ENCODE assay signal across 9 cellular contexts in the genomic region with DNA sequence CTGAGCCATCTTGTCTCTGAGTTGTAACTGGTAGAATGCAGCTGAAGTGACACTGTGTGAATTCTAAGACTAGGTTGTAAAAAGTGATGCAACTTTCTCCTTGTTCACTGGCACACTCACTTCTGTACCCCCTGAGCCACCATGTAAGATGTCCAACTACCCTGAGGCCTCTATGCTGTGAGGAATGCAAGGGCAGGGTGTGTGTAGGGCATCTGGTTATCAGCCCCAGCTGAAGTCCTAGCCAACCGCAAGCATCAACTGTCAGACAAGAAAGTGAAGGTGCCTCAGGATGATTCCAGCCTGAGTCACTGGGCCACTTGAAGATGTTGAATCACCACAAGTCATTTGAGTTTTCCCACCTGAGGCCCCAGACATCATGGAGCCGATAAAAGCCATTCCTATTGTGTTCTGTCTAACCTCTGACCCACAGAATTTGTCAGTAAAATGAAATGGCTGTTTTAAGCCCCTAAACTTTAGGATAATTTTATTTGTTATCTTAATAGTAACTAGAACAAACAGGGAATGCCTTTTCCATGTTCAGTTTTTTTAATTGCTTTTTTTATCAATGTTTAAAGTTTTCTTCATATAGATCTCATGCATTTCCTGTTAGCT. TPM values are rescaled to one million over a fixed set of nuclear protein-coding genes. Genes with fewer than 3 reads are reported as not detected.
DNase-seq lines count a peak whose midpoint lies in the region; ATAC-seq, FAIRE-seq and TF ChIP-seq lines count a peak whose summit lies in the region.
"Had no signal": no experiment of that assay in that cellular context is flagged by ENCODE, and none has a peak within 500 bp of the region (broad histone marks: within the 10 kb centered on the region; RNA-seq: fewer than 3 reads in every experiment).

No MANE protein-coding gene starts in this region.

- H3K4me3 ChIP-seq in fibroblast of mammary gland (ENCODE audit: control insufficient read depth, low read depth, low read length) (no peak overlapping the region), esophagus squamous epithelium (no peak overlapping the region)

- no peak overlapping the region for H3K27ac Mint-ChIP-seq in stimulated activated effector memory CD8-positive, alpha-beta T cell treated with anti-CD3 and anti-CD28 coated beads, Interleukin-12 subunit alpha, Interleukin-12 subunit beta, amount 100 ng/mL, for 72 hours

- intact Hi-C loops in esophagus squamous epithelium (cut with DNase I), result no loop called here

- no peaks in the 10 kb centered on the region for H3K9me3 Mint-ChIP-seq in stimulated activated effector memory CD8-positive, alpha-beta T cell treated with anti-CD3 and anti-CD28 coated beads, Interleukin-12 subunit alpha, Interleukin-12 subunit beta, amount 100 ng/mL, for 72 hours

- peak; percentile 87 for FAIRE-seq in RCC 7860 (lab: Jason Lieb, UNC)

- DNase-seq in activated effector memory CD4-positive, alpha-beta T cell treated with anti-CD3 and anti-CD28 coated beads, Interleukin-2, amount 50 U/mL, for 16 hours, result peak; percentile 67
- no peak for DNase-seq in activated effector memory CD4-positive, alpha-beta T cell treated with Interleukin-2 at 50 U/mL for 16 hours
- DNase-seq in RCC 7860 (ENCODE audit: low spot score) (peak; percentile 93), fibroblast of mammary gland (ENCODE audit: low read depth) (peak; percentile 72), esophagus squamous epithelium (lab: John Stamatoyannopoulos, UW) (no peak)
- DNase-seq in stimulated activated effector memory CD8-positive, alpha-beta T cell treated with anti-CD3 and anti-CD28 coated beads, Interleukin-12 subunit alpha, Interleukin-12 subunit beta, amount 100 ng/mL, for 72 hours (ENCODE audit: low spot score in 2 of 2), result peak in 1 of 2 donors; percentile 57

- H3K27ac ChIP-seq in esophagus squamous epithelium, result no peak overlapping the region

- H3K4me3 Mint-ChIP-seq in stimulated activated effector memory CD8-positive, alpha-beta T cell treated with anti-CD3 and anti-CD28 coated beads, Interleukin-12 subunit alpha, Interleukin-12 subunit beta, amount 100 ng/mL, for 72 hours, result no peak overlapping the region

- H3K36me3 Mint-ChIP-seq in stimulated activated effector memory CD8-positive, alpha-beta T cell treated with anti-CD3 and anti-CD28 coated beads, Interleukin-12 subunit alpha, Interleukin-12 subunit beta, amount 100 ng/mL, for 72 hours, result no peaks in the 10 kb centered on the region

- 40 to 43% methylated on average over 2 of the region's 2 CpGs for WGBS in esophagus squamous epithelium, 2 donors

- TF ChIP-seq POLR2A in esophagus squamous epithelium (IDR thresholded peaks at IDR 0.05), result no peak

- H3K27me3 ChIP-seq in esophagus squamous epithelium, result no peaks in the 10 kb centered on the region

- TF ChIP-seq CTCF in fibroblast of mammary gland (conservative IDR thresholded peaks at IDR 0.05; ENCODE audit: control insufficient read depth, insufficient read depth, low read depth, low read length), result no peak
- TF ChIP-seq CTCF in esophagus squamous epithelium (IDR thresholded peaks at IDR 0.05), result no peak

- peaks cover 0 to 13% (median 0%) of the 10 kb centered on the region in 3 donors for H3K4me1 ChIP-seq in esophagus squamous epithelium

- H3K4me1 Mint-ChIP-seq in stimulated activated effector memory CD8-positive, alpha-beta T cell treated with anti-CD3 and anti-CD28 coated beads, Interleukin-12 subunit alpha, Interleukin-12 subunit beta, amount 100 ng/mL, for 72 hours, result peaks cover 19% of the 10 kb centered on the region

- no peaks in the 10 kb centered on the region for H3K9me3 ChIP-seq in esophagus squamous epithelium

- no peaks in the 10 kb centered on the region for H3K36me3 ChIP-seq in esophagus squamous epithelium

- peak; percentile 91 for ATAC-seq in stimulated activated effector memory CD8-positive, alpha-beta T cell treated with anti-CD3 and anti-CD28 coated beads, Interleukin-12 subunit alpha, Interleukin-12 subunit beta, amount 100 ng/mL, for 72 hours
- ATAC-seq in GM21367 (IDR thresholded peaks at IDR 0.05; ENCODE audit: unreplicated experiment), result no peak
- no peak for ATAC-seq in HG02623 (IDR thresholded peaks at IDR 0.05; ENCODE audit: unreplicated experiment)

RNA-seq across cellular contexts. Expression of a gene that starts 18.7 kb away (rescaled TPM):
- 10 to 100 TPM in 2 of 4 donors, 1 to 10 TPM in 2; 4.7 to 59.3 (median 13.6) TPM for total RNA-seq in esophagus squamous epithelium

RNA-seq across cellular contexts. Expression of a gene that starts 29.7 kb away (rescaled TPM):
- total RNA-seq in esophagus squamous epithelium, result not detected
- total RNA-seq: glomerular endothelial cell had no signal

Comparison
In these comparisons a context has a peak if more than half of its experiments do, and no peak if none do; other contexts are left out.
1. DNase-seq: peak in activated effector memory CD4-positive, alpha-beta T cell treated with anti-CD3 and anti-CD28 coated beads, Interleukin-2, amount 50 U/mL, for 16 hours (single experiment), RCC 7860 (single experiment) and fibroblast of mammary gland (single experiment); none in activated effector memory CD4-positive, alpha-beta T cell treated with Interleukin-2 at 50 U/mL for 16 hours (single experiment) and esophagus squamous epithelium (single experiment).